ENCODE assay signal across 1 cellular context in the genomic region with DNA sequence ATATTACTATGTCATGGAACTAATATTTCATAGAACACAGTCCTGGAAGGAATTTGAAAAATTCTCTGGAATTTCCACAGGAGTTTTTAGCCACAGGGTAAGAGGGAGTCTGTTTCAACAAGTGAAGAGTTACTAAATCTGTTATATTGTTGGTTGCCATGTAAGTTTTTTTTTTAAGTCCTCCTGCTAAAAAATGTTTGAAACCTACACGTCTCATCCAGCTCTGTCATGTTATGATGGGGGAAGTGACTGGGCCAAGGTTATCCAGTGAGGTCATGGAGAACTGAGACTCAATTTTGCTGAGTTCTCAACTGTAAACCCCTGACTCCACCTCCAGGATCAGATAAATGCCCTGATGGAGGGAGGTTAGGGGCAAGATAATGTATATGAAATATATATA.
A peak's percentile ranks its signal among the peaks of the same experiment; 100 is the strongest.
TF ChIP-seq lines count a peak whose summit lies in the region.

No MANE protein-coding gene starts in this region.

TF ChIP-seq in K562, 482 proteins besides CTCF, POLR2A, EP300 and RAD21 (continued from another document and continues in another):
- TF ChIP-seq, protein P1, sequence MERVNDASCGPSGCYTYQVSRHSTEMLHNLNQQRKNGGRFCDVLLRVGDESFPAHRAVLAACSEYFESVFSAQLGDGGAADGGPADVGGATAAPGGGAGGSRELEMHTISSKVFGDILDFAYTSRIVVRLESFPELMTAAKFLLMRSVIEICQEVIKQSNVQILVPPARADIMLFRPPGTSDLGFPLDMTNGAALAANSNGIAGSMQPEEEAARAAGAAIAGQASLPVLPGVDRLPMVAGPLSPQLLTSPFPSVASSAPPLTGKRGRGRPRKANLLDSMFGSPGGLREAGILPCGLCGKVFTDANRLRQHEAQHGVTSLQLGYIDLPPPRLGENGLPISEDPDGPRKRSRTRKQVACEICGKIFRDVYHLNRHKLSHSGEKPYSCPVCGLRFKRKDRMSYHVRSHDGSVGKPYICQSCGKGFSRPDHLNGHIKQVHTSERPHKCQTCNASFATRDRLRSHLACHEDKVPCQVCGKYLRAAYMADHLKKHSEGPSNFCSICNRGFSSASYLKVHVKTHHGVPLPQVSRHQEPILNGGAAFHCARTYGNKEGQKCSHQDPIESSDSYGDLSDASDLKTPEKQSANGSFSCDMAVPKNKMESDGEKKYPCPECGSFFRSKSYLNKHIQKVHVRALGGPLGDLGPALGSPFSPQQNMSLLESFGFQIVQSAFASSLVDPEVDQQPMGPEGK (CRISPR knock-in tag; IDR thresholded peaks at IDR 0.05; ENCODE audit: borderline replicate concordance): no peak
- no peak for TF ChIP-seq GATA2 (CRISPR knock-in tag; IDR thresholded peaks at IDR 0.05)
- TF ChIP-seq MEIS2 (IDR thresholded peaks at IDR 0.05; ENCODE audit: partially characterized antibody): peak; percentile 10
- TF ChIP-seq TCF3 (CRISPR knock-in tag; IDR thresholded peaks at IDR 0.05): no peak
- peak; percentile 44 for TF ChIP-seq MAFG (tag; conservative IDR thresholded peaks at IDR 0.05)
- TF ChIP-seq, protein P2, sequence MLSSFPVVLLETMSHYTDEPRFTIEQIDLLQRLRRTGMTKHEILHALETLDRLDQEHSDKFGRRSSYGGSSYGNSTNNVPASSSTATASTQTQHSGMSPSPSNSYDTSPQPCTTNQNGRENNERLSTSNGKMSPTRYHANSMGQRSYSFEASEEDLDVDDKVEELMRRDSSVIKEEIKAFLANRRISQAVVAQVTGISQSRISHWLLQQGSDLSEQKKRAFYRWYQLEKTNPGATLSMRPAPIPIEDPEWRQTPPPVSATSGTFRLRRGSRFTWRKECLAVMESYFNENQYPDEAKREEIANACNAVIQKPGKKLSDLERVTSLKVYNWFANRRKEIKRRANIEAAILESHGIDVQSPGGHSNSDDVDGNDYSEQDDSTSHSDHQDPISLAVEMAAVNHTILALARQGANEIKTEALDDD (IDR thresholded peaks at IDR 0.05): peak; percentile 31; the same call in 1 of the 2 replicates
- TF ChIP-seq, protein P3, sequence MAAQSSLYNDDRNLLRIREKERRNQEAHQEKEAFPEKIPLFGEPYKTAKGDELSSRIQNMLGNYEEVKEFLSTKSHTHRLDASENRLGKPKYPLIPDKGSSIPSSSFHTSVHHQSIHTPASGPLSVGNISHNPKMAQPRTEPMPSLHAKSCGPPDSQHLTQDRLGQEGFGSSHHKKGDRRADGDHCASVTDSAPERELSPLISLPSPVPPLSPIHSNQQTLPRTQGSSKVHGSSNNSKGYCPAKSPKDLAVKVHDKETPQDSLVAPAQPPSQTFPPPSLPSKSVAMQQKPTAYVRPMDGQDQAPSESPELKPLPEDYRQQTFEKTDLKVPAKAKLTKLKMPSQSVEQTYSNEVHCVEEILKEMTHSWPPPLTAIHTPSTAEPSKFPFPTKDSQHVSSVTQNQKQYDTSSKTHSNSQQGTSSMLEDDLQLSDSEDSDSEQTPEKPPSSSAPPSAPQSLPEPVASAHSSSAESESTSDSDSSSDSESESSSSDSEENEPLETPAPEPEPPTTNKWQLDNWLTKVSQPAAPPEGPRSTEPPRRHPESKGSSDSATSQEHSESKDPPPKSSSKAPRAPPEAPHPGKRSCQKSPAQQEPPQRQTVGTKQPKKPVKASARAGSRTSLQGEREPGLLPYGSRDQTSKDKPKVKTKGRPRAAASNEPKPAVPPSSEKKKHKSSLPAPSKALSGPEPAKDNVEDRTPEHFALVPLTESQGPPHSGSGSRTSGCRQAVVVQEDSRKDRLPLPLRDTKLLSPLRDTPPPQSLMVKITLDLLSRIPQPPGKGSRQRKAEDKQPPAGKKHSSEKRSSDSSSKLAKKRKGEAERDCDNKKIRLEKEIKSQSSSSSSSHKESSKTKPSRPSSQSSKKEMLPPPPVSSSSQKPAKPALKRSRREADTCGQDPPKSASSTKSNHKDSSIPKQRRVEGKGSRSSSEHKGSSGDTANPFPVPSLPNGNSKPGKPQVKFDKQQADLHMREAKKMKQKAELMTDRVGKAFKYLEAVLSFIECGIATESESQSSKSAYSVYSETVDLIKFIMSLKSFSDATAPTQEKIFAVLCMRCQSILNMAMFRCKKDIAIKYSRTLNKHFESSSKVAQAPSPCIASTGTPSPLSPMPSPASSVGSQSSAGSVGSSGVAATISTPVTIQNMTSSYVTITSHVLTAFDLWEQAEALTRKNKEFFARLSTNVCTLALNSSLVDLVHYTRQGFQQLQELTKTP (IDR thresholded peaks at IDR 0.05; ENCODE audit: low read depth in 1 of 2, partially characterized antibody in 2 of 2): no peak
- TF ChIP-seq POU5F1 (IDR thresholded peaks at IDR 0.05; ENCODE audit: borderline replicate concordance, low read depth, low read length, partially characterized antibody): no peak
- TF ChIP-seq, protein P4, sequence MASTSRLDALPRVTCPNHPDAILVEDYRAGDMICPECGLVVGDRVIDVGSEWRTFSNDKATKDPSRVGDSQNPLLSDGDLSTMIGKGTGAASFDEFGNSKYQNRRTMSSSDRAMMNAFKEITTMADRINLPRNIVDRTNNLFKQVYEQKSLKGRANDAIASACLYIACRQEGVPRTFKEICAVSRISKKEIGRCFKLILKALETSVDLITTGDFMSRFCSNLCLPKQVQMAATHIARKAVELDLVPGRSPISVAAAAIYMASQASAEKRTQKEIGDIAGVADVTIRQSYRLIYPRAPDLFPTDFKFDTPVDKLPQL (IDR thresholded peaks at IDR 0.05; ENCODE audit: extremely low read depth, insufficient read length): no peak
- peak; percentile 3; the same call in 1 of the 2 replicates for TF ChIP-seq ZKSCAN8 (CRISPR knock-in tag; IDR thresholded peaks at IDR 0.05)
- TF ChIP-seq, protein P5, sequence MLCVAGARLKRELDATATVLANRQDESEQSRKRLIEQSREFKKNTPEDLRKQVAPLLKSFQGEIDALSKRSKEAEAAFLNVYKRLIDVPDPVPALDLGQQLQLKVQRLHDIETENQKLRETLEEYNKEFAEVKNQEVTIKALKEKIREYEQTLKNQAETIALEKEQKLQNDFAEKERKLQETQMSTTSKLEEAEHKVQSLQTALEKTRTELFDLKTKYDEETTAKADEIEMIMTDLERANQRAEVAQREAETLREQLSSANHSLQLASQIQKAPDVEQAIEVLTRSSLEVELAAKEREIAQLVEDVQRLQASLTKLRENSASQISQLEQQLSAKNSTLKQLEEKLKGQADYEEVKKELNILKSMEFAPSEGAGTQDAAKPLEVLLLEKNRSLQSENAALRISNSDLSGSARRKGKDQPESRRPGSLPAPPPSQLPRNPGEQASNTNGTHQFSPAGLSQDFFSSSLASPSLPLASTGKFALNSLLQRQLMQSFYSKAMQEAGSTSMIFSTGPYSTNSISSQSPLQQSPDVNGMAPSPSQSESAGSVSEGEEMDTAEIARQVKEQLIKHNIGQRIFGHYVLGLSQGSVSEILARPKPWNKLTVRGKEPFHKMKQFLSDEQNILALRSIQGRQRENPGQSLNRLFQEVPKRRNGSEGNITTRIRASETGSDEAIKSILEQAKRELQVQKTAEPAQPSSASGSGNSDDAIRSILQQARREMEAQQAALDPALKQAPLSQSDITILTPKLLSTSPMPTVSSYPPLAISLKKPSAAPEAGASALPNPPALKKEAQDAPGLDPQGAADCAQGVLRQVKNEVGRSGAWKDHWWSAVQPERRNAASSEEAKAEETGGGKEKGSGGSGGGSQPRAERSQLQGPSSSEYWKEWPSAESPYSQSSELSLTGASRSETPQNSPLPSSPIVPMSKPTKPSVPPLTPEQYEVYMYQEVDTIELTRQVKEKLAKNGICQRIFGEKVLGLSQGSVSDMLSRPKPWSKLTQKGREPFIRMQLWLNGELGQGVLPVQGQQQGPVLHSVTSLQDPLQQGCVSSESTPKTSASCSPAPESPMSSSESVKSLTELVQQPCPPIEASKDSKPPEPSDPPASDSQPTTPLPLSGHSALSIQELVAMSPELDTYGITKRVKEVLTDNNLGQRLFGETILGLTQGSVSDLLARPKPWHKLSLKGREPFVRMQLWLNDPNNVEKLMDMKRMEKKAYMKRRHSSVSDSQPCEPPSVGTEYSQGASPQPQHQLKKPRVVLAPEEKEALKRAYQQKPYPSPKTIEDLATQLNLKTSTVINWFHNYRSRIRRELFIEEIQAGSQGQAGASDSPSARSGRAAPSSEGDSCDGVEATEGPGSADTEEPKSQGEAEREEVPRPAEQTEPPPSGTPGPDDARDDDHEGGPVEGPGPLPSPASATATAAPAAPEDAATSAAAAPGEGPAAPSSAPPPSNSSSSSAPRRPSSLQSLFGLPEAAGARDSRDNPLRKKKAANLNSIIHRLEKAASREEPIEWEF (CRISPR knock-in tag; IDR thresholded peaks at IDR 0.05): no peak
- no peak for TF ChIP-seq NFYB (IDR thresholded peaks at IDR 0.05; ENCODE audit: extremely low read depth, insufficient read length)
- TF ChIP-seq, protein P6, sequence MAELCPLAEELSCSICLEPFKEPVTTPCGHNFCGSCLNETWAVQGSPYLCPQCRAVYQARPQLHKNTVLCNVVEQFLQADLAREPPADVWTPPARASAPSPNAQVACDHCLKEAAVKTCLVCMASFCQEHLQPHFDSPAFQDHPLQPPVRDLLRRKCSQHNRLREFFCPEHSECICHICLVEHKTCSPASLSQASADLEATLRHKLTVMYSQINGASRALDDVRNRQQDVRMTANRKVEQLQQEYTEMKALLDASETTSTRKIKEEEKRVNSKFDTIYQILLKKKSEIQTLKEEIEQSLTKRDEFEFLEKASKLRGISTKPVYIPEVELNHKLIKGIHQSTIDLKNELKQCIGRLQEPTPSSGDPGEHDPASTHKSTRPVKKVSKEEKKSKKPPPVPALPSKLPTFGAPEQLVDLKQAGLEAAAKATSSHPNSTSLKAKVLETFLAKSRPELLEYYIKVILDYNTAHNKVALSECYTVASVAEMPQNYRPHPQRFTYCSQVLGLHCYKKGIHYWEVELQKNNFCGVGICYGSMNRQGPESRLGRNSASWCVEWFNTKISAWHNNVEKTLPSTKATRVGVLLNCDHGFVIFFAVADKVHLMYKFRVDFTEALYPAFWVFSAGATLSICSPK (IDR thresholded peaks at IDR 0.05; ENCODE audit: borderline replicate concordance): no peak
- TF ChIP-seq CBFB (CRISPR knock-in tag; IDR thresholded peaks at IDR 0.05): no peak
- TF ChIP-seq CCAR2 (IDR thresholded peaks at IDR 0.05; ENCODE audit: low read depth, low read length): no peak
- TF ChIP-seq TRIM24 (IDR thresholded peaks at IDR 0.05): no peak
- TF ChIP-seq ZNF766 (CRISPR knock-in tag; conservative IDR thresholded peaks at IDR 0.05): no peak
- TF ChIP-seq, protein P7, sequence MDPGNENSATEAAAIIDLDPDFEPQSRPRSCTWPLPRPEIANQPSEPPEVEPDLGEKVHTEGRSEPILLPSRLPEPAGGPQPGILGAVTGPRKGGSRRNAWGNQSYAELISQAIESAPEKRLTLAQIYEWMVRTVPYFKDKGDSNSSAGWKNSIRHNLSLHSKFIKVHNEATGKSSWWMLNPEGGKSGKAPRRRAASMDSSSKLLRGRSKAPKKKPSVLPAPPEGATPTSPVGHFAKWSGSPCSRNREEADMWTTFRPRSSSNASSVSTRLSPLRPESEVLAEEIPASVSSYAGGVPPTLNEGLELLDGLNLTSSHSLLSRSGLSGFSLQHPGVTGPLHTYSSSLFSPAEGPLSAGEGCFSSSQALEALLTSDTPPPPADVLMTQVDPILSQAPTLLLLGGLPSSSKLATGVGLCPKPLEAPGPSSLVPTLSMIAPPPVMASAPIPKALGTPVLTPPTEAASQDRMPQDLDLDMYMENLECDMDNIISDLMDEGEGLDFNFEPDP (CRISPR knock-in tag; IDR thresholded peaks at IDR 0.05): no peak
- peak in 1 of 2 experiments; percentile 58; a peak in 1 of 4 replicates for TF ChIP-seq RCOR1 (IDR thresholded peaks at IDR 0.05; ENCODE audit: borderline replicate concordance in 1 of 2, low read depth in 2 of 2, low read length in 2 of 2)
- no peak for TF ChIP-seq COPS2 (conservative IDR thresholded peaks at IDR 0.05)
- TF ChIP-seq, protein P8, sequence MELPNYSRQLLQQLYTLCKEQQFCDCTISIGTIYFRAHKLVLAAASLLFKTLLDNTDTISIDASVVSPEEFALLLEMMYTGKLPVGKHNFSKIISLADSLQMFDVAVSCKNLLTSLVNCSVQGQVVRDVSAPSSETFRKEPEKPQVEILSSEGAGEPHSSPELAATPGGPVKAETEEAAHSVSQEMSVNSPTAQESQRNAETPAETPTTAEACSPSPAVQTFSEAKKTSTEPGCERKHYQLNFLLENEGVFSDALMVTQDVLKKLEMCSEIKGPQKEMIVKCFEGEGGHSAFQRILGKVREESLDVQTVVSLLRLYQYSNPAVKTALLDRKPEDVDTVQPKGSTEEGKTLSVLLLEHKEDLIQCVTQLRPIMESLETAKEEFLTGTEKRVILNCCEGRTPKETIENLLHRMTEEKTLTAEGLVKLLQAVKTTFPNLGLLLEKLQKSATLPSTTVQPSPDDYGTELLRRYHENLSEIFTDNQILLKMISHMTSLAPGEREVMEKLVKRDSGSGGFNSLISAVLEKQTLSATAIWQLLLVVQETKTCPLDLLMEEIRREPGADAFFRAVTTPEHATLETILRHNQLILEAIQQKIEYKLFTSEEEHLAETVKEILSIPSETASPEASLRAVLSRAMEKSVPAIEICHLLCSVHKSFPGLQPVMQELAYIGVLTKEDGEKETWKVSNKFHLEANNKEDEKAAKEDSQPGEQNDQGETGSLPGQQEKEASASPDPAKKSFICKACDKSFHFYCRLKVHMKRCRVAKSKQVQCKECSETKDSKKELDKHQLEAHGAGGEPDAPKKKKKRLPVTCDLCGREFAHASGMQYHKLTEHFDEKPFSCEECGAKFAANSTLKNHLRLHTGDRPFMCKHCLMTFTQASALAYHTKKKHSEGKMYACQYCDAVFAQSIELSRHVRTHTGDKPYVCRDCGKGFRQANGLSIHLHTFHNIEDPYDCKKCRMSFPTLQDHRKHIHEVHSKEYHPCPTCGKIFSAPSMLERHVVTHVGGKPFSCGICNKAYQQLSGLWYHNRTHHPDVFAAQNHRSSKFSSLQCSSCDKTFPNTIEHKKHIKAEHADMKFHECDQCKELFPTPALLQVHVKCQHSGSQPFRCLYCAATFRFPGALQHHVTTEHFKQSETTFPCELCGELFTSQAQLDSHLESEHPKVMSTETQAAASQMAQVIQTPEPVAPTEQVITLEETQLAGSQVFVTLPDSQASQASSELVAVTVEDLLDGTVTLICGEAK (IDR thresholded peaks at IDR 0.05): no peak
- TF ChIP-seq, protein P8 (CRISPR knock-in tag; IDR thresholded peaks at IDR 0.05): no peak
- TF ChIP-seq GABPB2 (CRISPR knock-in tag; conservative IDR thresholded peaks at IDR 0.05): no peak
- peak; percentile 73 for TF ChIP-seq ZNF316 (IDR thresholded peaks at IDR 0.05)
